9 cellular contexts compared by ENCODE assay signal in genomic region chr5:66558562-66558961, GRCh38. TPM values are rescaled to one million over a fixed set of nuclear protein-coding genes. Genes with fewer than 3 reads are reported as not detected.
DNase-seq lines count a peak whose midpoint lies in the region; ATAC-seq and TF ChIP-seq lines count a peak whose summit lies in the region.
"Had no signal": no experiment of that assay in that cellular context is flagged by ENCODE, and none has a peak within 500 bp of the region (broad histone marks: within the 10 kb centered on the region; RNA-seq: fewer than 3 reads in every experiment).

No MANE protein-coding gene starts in this region.

- peaks cover 6% of the 10 kb centered on the region for H3K9me3 Mint-ChIP-seq in activated naive CD8-positive, alpha-beta T cell treated with anti-CD3 and anti-CD28 coated beads for 36 hours
- H3K9me3 Mint-ChIP-seq: dendritic cell treated with granulocyte-macrophage colony-stimulating factor and Interleukin-4, amounts not matched to agents 40 ng/mL and 50 ng/mL, for 4 days had no signal

- H3K4me3 Mint-ChIP-seq in activated naive CD8-positive, alpha-beta T cell treated with anti-CD3 and anti-CD28 coated beads for 36 hours, result no peak overlapping the region
- H3K4me3 Mint-ChIP-seq: dendritic cell treated with granulocyte-macrophage colony-stimulating factor and Interleukin-4, amounts not matched to agents 40 ng/mL and 50 ng/mL, for 4 days had no signal

- DNase-seq in activated naive CD8-positive, alpha-beta T cell treated with anti-CD3 and anti-CD28 coated beads for 36 hours, result peak; percentile 25
- DNase-seq in NCI-H1105 (lab: John Stamatoyannopoulos, UW) (no peak), occipital lobe (lab: John Stamatoyannopoulos, UW) (no peak), islet precursor cell (no peak)
- DNase-seq: NCI-H1048 had no signal

- H3K27ac Mint-ChIP-seq in activated naive CD8-positive, alpha-beta T cell treated with anti-CD3 and anti-CD28 coated beads for 36 hours, result no peak overlapping the region
- H3K27ac Mint-ChIP-seq: dendritic cell treated with granulocyte-macrophage colony-stimulating factor and Interleukin-4, amounts not matched to agents 40 ng/mL and 50 ng/mL, for 4 days had no signal

- peak; percentile 54 for ATAC-seq in GM18505 (IDR thresholded peaks at IDR 0.05; ENCODE audit: unreplicated experiment)
- ATAC-seq in GM19351 (IDR thresholded peaks at IDR 0.05; ENCODE audit: unreplicated experiment), result peak; percentile 76
- peak; percentile 64 for ATAC-seq in HG03095 (IDR thresholded peaks at IDR 0.05; ENCODE audit: unreplicated experiment)

- peaks cover 2% of the 10 kb centered on the region for H3K36me3 Mint-ChIP-seq in activated naive CD8-positive, alpha-beta T cell treated with anti-CD3 and anti-CD28 coated beads for 36 hours

- H3K4me1 Mint-ChIP-seq in activated naive CD8-positive, alpha-beta T cell treated with anti-CD3 and anti-CD28 coated beads for 36 hours, result peaks cover 17% of the 10 kb centered on the region

- no peak for TF ChIP-seq POLR2A in GM18505 (IDR thresholded peaks at IDR 0.05; ENCODE audit: borderline replicate concordance, extremely low read depth, insufficient read depth, insufficient read length)

- H3K27me3 Mint-ChIP-seq in activated naive CD8-positive, alpha-beta T cell treated with anti-CD3 and anti-CD28 coated beads for 36 hours, result peaks cover 12% of the 10 kb centered on the region
- H3K27me3 Mint-ChIP-seq: dendritic cell treated with granulocyte-macrophage colony-stimulating factor and Interleukin-4, amounts not matched to agents 40 ng/mL and 50 ng/mL, for 4 days had no signal

RNA-seq across cellular contexts. Expression of gene MAST4, which starts 37.6 kb away (rescaled TPM):
- total RNA-seq in activated naive CD8-positive, alpha-beta T cell treated with anti-CD3 and anti-CD28 coated beads for 36 hours, result 1 to 10 TPM; 8.9 to 9.8 TPM
- 13.6 TPM for total RNA-seq in occipital lobe
